ENCODE assay signal across 14 cellular contexts in genomic region chr4:145507636-145508035, GRCh38. TPM values are rescaled to one million over a fixed set of nuclear protein-coding genes. Genes with fewer than 3 reads are reported as not detected.
A peak's percentile ranks its signal among the peaks of the same experiment; 100 is the strongest.
DNase-seq lines count a peak whose midpoint lies in the region; ATAC-seq, FAIRE-seq and TF ChIP-seq lines count a peak whose summit lies in the region.
"Had no signal": no experiment of that assay in that cellular context is flagged by ENCODE, and none has a peak within 500 bp of the region (broad histone marks: within the 10 kb centered on the region; RNA-seq: fewer than 3 reads in every experiment).

No MANE protein-coding gene starts in this region.

- H3K4me3 ChIP-seq in epithelial cell of esophagus (ENCODE audit: low read length), result no peak overlapping the region

- ATAC-seq in GM21360 (IDR thresholded peaks at IDR 0.05; ENCODE audit: unreplicated experiment), result no peak
- ATAC-seq: stimulated activated effector memory CD8-positive, alpha-beta T cell treated with anti-CD3 and anti-CD28 coated beads, Interleukin-12 subunit alpha, Interleukin-12 subunit beta, amount 100 ng/mL, for 72 hours had no signal

- peak; percentile 88 for FAIRE-seq in GM12892 (lab: Jason Lieb, UNC)

- no peak for TF ChIP-seq CTCF in epithelial cell of esophagus (IDR thresholded peaks at IDR 0.05; ENCODE audit: insufficient read depth, low read depth, low read length, missing control alignments)

- DNase-seq in GM12892 (ENCODE audit: insufficient read length) (no peak), OCI-M1 (lab: John Stamatoyannopoulos, UW) (peak; percentile 72), epithelial cell of esophagus (ENCODE audit: low read depth) (peak; percentile 90), non-pigmented ciliary epithelial cell (ENCODE audit: low read depth) (peak; percentile 31), middle frontal gyrus (ENCODE audit: extremely low spot score, low spot score) (no peak), dedifferentiated amniotic fluid mesenchymal stem cell (ENCODE audit: extremely low spot score) (no peak), NAMALWA (ENCODE audit: low spot score) (no peak)
- DNase-seq: activated CD8-positive, alpha-beta memory T cell treated with anti-CD3 and anti-CD28 coated beads, Interleukin-2, amount 50 U/mL, for 48 hours; anterior cingulate cortex; immature natural killer cell; NCI-H345; SHP77 had no signal

- TF ChIP-seq POLR2A in GM12892 (IDR thresholded peaks at IDR 0.05; ENCODE audit: low read depth, low read length), result no peak

RNA-seq across cellular contexts. Expression of gene SMAD1, which starts 26.0 kb away (rescaled TPM):
- polyA plus RNA-seq in GM12892 (2012; ENCODE audit: missing spikeins), result 5.0 TPM

Comparison
In these comparisons a context has a peak if more than half of its experiments do, and no peak if none do; other contexts are left out.
1. DNase-seq: peak in OCI-M1 (single experiment), epithelial cell of esophagus (single experiment) and non-pigmented ciliary epithelial cell (single experiment); none in GM12892 (single experiment), middle frontal gyrus (single experiment), dedifferentiated amniotic fluid mesenchymal stem cell (single experiment) and NAMALWA (single experiment).